Comparison of ENCODE assay signal across 1 cellular context in the genomic region with DNA sequence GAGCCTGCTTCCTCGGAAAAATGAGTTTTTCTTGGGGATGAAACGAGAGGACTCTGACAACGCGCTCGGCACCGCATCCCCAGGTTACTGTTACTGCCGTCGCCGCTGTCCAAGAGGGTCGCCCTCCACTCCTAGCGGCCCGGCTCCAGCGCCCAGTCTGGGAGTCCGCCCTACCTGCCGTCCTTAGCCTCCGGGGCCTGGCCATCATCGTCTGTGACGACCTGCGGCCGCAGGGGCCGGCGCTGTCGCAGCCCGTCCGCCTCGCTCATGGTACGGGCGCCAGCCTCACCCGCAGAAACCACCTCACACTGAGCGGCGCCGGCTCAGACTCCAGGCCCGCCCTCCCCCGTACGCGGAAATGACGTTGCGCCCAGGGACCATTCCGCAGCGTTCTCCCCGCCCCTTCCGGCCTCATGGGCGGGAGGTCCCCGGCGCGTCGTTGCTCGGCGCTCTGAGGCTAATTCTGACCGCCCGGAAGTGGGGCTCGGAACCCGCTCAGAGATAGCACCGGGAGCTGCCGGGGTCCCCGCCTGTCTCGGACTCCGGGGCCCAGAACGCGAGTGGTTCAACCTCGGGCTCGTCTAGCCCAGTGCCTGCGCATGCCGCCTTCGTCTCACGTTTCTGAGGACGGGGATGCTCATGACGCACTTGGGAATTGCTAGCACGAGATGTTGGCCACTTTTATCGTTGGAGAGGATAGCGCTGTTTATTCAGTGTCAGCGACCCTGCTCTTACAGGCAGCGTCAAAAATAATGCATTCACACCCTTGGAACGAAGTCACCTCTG.
TF ChIP-seq lines count a peak whose summit lies in the region.

APMAP (minus strand) TSS at position 332 of the 786 bp plus-strand sequence; CDS start at position 269, 63 bp downstream.

TF ChIP-seq in HepG2, 621 proteins besides CTCF, POLR2A, EP300 and RAD21 (continued from another document and continues in another):
- TF ChIP-seq, protein P1, sequence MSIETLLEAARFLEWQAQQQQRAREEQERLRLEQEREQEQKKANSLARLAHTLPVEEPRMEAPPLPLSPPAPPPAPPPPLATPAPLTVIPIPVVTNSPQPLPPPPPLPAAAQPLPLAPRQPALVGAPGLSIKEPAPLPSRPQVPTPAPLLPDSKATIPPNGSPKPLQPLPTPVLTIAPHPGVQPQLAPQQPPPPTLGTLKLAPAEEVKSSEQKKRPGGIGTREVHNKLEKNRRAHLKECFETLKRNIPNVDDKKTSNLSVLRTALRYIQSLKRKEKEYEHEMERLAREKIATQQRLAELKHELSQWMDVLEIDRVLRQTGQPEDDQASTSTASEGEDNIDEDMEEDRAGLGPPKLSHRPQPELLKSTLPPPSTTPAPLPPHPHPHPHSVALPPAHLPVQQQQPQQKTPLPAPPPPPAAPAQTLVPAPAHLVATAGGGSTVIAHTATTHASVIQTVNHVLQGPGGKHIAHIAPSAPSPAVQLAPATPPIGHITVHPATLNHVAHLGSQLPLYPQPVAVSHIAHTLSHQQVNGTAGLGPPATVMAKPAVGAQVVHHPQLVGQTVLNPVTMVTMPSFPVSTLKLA (IDR thresholded peaks at IDR 0.05): no peak
- TF ChIP-seq HBP1 (CRISPR knock-in tag; IDR thresholded peaks at IDR 0.05; ENCODE audit: low read depth) (peak; percentile 88), BORCS8-MEF2B (CRISPR knock-in tag; IDR thresholded peaks at IDR 0.05) (peak; percentile 96), ZNF660 (CRISPR knock-in tag; IDR thresholded peaks at IDR 0.05; ENCODE audit: borderline replicate concordance, low read depth) (no peak; the same call in 1 of the 2 replicates), ZNF260 (CRISPR knock-in tag; IDR thresholded peaks at IDR 0.05; ENCODE audit: borderline replicate concordance, low read depth) (no peak), STAG1 (CRISPR knock-in tag; IDR thresholded peaks at IDR 0.05) (no peak; the same call in none of the 2 replicates), SYNCRIP (IDR thresholded peaks at IDR 0.05; ENCODE audit: insufficient read depth, low read depth, low read length) (no peak), ZNF737 (CRISPR knock-in tag; IDR thresholded peaks at IDR 0.05; ENCODE audit: borderline replicate concordance) (peak; percentile 89; the same call in 1 of the 2 replicates), REPIN1 (CRISPR knock-in tag; IDR thresholded peaks at IDR 0.05; ENCODE audit: borderline replicate concordance, low read depth) (peak; percentile 99), ARID2 (CRISPR knock-in tag; IDR thresholded peaks at IDR 0.05; ENCODE audit: borderline replicate concordance) (0 out of 2 replicates have a peak, but pooled peaks have one; percentile 54), CAMTA2 (CRISPR knock-in tag; IDR thresholded peaks at IDR 0.05; ENCODE audit: borderline replicate concordance) (peak; percentile 95), ZKSCAN8 (CRISPR knock-in tag; IDR thresholded peaks at IDR 0.05; ENCODE audit: borderline replicate concordance) (peak; percentile 6; the same call in 1 of the 2 replicates), IKZF4 (CRISPR knock-in tag; IDR thresholded peaks at IDR 0.05; ENCODE audit: borderline replicate concordance, low read depth, not compliant biosample characterization) (peak; percentile 89), JARID2 (CRISPR knock-in tag; IDR thresholded peaks at IDR 0.05; ENCODE audit: insufficient replicate concordance) (no peak), POLR2G (IDR thresholded peaks at IDR 0.05; ENCODE audit: low read depth, low read length) (peak; percentile 99), PRDM15 (CRISPR knock-in tag; IDR thresholded peaks at IDR 0.05) (peak; percentile 51; the same call in 1 of the 2 replicates), SNAPC4 (CRISPR knock-in tag; IDR thresholded peaks at IDR 0.05) (peak; percentile 95; the same call in 1 of the 2 replicates), PAWR (CRISPR knock-in tag; IDR thresholded peaks at IDR 0.05; ENCODE audit: borderline replicate concordance) (0 out of 2 replicates have a peak, but pooled peaks have one; percentile 18), MED8 (CRISPR knock-in tag; IDR thresholded peaks at IDR 0.05; ENCODE audit: insufficient replicate concordance) (peak; percentile 92), SRSF9 (IDR thresholded peaks at IDR 0.05; ENCODE audit: borderline replicate concordance, insufficient read depth, low read depth, low read length, poor library complexity, severe bottlenecking) (no peak), SKI (IDR thresholded peaks at IDR 0.05; ENCODE audit: partially characterized antibody) (peak; percentile 70), AGO1 (IDR thresholded peaks at IDR 0.05; ENCODE audit: low read depth, low read length, poor library complexity, severe bottlenecking) (peak; percentile 60), MYPOP (CRISPR knock-in tag; IDR thresholded peaks at IDR 0.05) (peak; percentile 87; the same call in 1 of the 2 replicates), ZNF143 (CRISPR knock-in tag; IDR thresholded peaks at IDR 0.05) (peak; percentile 67), ZNF713 (CRISPR knock-in tag; IDR thresholded peaks at IDR 0.05) (peak; percentile 92; the same call in 1 of the 2 replicates), IRX3 (CRISPR knock-in tag; IDR thresholded peaks at IDR 0.05; ENCODE audit: borderline replicate concordance, low read depth) (peak; percentile 75; the same call in 1 of the 2 replicates), ZSCAN25 (CRISPR knock-in tag; IDR thresholded peaks at IDR 0.05) (peak; percentile 84)
- TF ChIP-seq, protein P2, sequence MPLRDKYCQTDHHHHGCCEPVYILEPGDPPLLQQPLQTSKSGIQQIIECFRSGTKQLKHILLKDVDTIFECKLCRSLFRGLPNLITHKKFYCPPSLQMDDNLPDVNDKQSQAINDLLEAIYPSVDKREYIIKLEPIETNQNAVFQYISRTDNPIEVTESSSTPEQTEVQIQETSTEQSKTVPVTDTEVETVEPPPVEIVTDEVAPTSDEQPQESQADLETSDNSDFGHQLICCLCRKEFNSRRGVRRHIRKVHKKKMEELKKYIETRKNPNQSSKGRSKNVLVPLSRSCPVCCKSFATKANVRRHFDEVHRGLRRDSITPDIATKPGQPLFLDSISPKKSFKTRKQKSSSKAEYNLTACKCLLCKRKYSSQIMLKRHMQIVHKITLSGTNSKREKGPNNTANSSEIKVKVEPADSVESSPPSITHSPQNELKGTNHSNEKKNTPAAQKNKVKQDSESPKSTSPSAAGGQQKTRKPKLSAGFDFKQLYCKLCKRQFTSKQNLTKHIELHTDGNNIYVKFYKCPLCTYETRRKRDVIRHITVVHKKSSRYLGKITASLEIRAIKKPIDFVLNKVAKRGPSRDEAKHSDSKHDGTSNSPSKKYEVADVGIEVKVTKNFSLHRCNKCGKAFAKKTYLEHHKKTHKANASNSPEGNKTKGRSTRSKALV (CRISPR knock-in tag; IDR thresholded peaks at IDR 0.05): peak; percentile 97
- TF ChIP-seq, protein P3, sequence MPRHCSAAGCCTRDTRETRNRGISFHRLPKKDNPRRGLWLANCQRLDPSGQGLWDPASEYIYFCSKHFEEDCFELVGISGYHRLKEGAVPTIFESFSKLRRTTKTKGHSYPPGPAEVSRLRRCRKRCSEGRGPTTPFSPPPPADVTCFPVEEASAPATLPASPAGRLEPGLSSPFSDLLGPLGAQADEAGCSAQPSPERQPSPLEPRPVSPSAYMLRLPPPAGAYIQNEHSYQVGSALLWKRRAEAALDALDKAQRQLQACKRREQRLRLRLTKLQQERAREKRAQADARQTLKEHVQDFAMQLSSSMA (CRISPR knock-in tag; IDR thresholded peaks at IDR 0.05): peak; percentile 97
- TF ChIP-seq, protein P4, sequence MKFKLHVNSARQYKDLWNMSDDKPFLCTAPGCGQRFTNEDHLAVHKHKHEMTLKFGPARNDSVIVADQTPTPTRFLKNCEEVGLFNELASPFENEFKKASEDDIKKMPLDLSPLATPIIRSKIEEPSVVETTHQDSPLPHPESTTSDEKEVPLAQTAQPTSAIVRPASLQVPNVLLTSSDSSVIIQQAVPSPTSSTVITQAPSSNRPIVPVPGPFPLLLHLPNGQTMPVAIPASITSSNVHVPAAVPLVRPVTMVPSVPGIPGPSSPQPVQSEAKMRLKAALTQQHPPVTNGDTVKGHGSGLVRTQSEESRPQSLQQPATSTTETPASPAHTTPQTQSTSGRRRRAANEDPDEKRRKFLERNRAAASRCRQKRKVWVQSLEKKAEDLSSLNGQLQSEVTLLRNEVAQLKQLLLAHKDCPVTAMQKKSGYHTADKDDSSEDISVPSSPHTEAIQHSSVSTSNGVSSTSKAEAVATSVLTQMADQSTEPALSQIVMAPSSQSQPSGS (CRISPR knock-in tag; IDR thresholded peaks at IDR 0.05): peak; percentile 89
- TF ChIP-seq, protein P5, sequence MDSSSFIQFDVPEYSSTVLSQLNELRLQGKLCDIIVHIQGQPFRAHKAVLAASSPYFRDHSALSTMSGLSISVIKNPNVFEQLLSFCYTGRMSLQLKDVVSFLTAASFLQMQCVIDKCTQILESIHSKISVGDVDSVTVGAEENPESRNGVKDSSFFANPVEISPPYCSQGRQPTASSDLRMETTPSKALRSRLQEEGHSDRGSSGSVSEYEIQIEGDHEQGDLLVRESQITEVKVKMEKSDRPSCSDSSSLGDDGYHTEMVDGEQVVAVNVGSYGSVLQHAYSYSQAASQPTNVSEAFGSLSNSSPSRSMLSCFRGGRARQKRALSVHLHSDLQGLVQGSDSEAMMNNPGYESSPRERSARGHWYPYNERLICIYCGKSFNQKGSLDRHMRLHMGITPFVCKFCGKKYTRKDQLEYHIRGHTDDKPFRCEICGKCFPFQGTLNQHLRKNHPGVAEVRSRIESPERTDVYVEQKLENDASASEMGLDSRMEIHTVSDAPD (CRISPR knock-in tag; IDR thresholded peaks at IDR 0.05): peak; percentile 79; the same call in 1 of the 2 replicates
